In genomic region chr11:70506658-70506970, GRCh38 we compare ENCODE assay signal across 21 cellular contexts.
"Had no signal": no experiment of that assay in that cellular context is flagged by ENCODE, and none has a peak within 500 bp of the region (broad histone marks: within the 10 kb centered on the region; RNA-seq: fewer than 3 reads in every experiment).

No MANE protein-coding gene starts in this region.

- H3K9me3 ChIP-seq: ovary, suprapubic skin, upper lobe of left lung, uterus had no signal

- H3K4me1 ChIP-seq: suprapubic skin, tibial artery, upper lobe of left lung, uterus had no signal

- H3K4me3 ChIP-seq: ovary, smooth muscle cell, suprapubic skin, tibial artery, upper lobe of left lung, uterus had no signal

- H3K27me3 Mint-ChIP-seq: progenitor cell of endocrine pancreas had no signal

- ATAC-seq: esophagus mucosa; left colon; natural killer cell; stimulated activated effector memory CD8-positive, alpha-beta T cell treated with anti-CD3 and anti-CD28 coated beads, Interleukin-12 subunit alpha, Interleukin-12 subunit beta, amount 100 ng/mL, for 72 hours; stimulated activated naive CD8-positive, alpha-beta T cell treated with anti-CD3 and anti-CD28 coated beads, Interleukin-15, Interleukin-2, amounts not matched to agents 100 U/mL and 50 U/mL, for 24 hours had no signal

- H3K27me3 ChIP-seq: ovary, upper lobe of left lung, uterus had no signal

- DNase-seq: effector memory CD4-positive, alpha-beta T cell; immature natural killer cell; left colon; natural killer cell; retina; stimulated activated CD4-positive, alpha-beta T cell treated with anti-CD3 and anti-CD28 coated beads, Interleukin-4, amount 100 ng/mL, for 1 hour; stimulated activated CD8-positive, alpha-beta memory T cell treated with anti-CD3 and anti-CD28 coated beads, Interleukin-4, amount 100 ng/mL, for 48 hours; stimulated activated naive CD8-positive, alpha-beta T cell treated with anti-CD3 and anti-CD28 coated beads, Interleukin-15, Interleukin-2, amounts not matched to agents 100 U/mL and 50 U/mL, for 24 hours; tibial artery; uterus had no signal

- H3K36me3 Mint-ChIP-seq: immature natural killer cell; memory B cell; mesothelial cell of epicardium; natural killer cell; stimulated activated effector memory CD8-positive, alpha-beta T cell treated with anti-CD3 and anti-CD28 coated beads, Interleukin-12 subunit alpha, Interleukin-12 subunit beta, amount 100 ng/mL, for 72 hours had no signal

- H3K9me3 Mint-ChIP-seq: central memory CD8-positive, alpha-beta T cell; memory B cell; natural killer cell; neural crest cell; stimulated activated effector memory CD8-positive, alpha-beta T cell treated with anti-CD3 and anti-CD28 coated beads, Interleukin-12 subunit alpha, Interleukin-12 subunit beta, amount 100 ng/mL, for 72 hours had no signal

- H3K27ac Mint-ChIP-seq: immature natural killer cell; memory B cell; mesothelial cell of epicardium; natural killer cell; progenitor cell of endocrine pancreas; stimulated activated effector memory CD8-positive, alpha-beta T cell treated with anti-CD3 and anti-CD28 coated beads, Interleukin-12 subunit alpha, Interleukin-12 subunit beta, amount 100 ng/mL, for 72 hours had no signal

- H3K4me1 Mint-ChIP-seq: central memory CD8-positive, alpha-beta T cell; immature natural killer cell; memory B cell; natural killer cell; stimulated activated effector memory CD8-positive, alpha-beta T cell treated with anti-CD3 and anti-CD28 coated beads, Interleukin-12 subunit alpha, Interleukin-12 subunit beta, amount 100 ng/mL, for 72 hours had no signal

- H3K36me3 ChIP-seq: ovary, suprapubic skin, tibial artery, upper lobe of left lung, uterus had no signal

- H3K27ac ChIP-seq: ovary, suprapubic skin, tibial artery, upper lobe of left lung, uterus had no signal

- H3K4me3 Mint-ChIP-seq: central memory CD8-positive, alpha-beta T cell; immature natural killer cell; memory B cell; mesothelial cell of epicardium; natural killer cell; neural crest cell; stimulated activated effector memory CD8-positive, alpha-beta T cell treated with anti-CD3 and anti-CD28 coated beads, Interleukin-12 subunit alpha, Interleukin-12 subunit beta, amount 100 ng/mL, for 72 hours had no signal

- H3K4me2 ChIP-seq: smooth muscle cell had no signal
